ENCODE assay signal across 13 cellular contexts in genomic region chr7:102634299-102634698, GRCh38. TPM values are rescaled to one million over a fixed set of nuclear protein-coding genes. Genes with fewer than 3 reads are reported as not detected.
DNase-seq lines count a peak whose midpoint lies in the region; ATAC-seq and TF ChIP-seq lines count a peak whose summit lies in the region.
"Not testable (repeated sequence)": the region's sequence is repeated elsewhere in the genome, so short reads cannot be mapped to it uniquely, and the experiment has no call there.
"Had no signal": no experiment of that assay in that cellular context is flagged by ENCODE, and none has a peak within 500 bp of the region (broad histone marks: within the 10 kb centered on the region; RNA-seq: fewer than 3 reads in every experiment).

No MANE protein-coding gene starts in this region.

- not testable (repeated sequence) for TF ChIP-seq CTCF in WERI-Rb-1 (IDR thresholded peaks at IDR 0.05; ENCODE audit: low read depth, low read length); glutamatergic neuron (IDR thresholded peaks at IDR 0.05; ENCODE audit: partially characterized antibody, unreplicated experiment); left lung (IDR thresholded peaks at IDR 0.05); mucosa of descending colon (IDR thresholded peaks at IDR 0.05); sigmoid colon (IDR thresholded peaks at IDR 0.05)

- not testable (repeated sequence) for TF ChIP-seq POLR2A in sigmoid colon (IDR thresholded peaks at IDR 0.05)

- H3K9me3 ChIP-seq in WERI-Rb-1 (ENCODE audit: severe bottlenecking); right cardiac atrium (ENCODE audit: control insufficient read depth, low read length); left lung; mucosa of descending colon; sigmoid colon: not testable (repeated sequence)

- H3K4me3 Mint-ChIP-seq in activated CD8-positive, alpha-beta T cell treated with anti-CD3 and anti-CD28 coated beads, Interleukin-2, amount 10 ng/mL, durations not matched to agents 7 days and 5 days; glutamatergic neuron (ENCODE audit: unreplicated experiment): not testable (repeated sequence)

- TF ChIP-seq EP300 in sigmoid colon (IDR thresholded peaks at IDR 0.05), result not testable (repeated sequence)

- not testable (repeated sequence) for H3K36me3 Mint-ChIP-seq in activated CD8-positive, alpha-beta T cell treated with anti-CD3 and anti-CD28 coated beads, Interleukin-2, amount 10 ng/mL, durations not matched to agents 7 days and 5 days (ENCODE audit: low read depth); glutamatergic neuron (ENCODE audit: unreplicated experiment)

- H3K27me3 Mint-ChIP-seq in activated CD8-positive, alpha-beta T cell treated with anti-CD3 and anti-CD28 coated beads, Interleukin-2, amount 10 ng/mL, durations not matched to agents 7 days and 5 days (ENCODE audit: low read depth); glutamatergic neuron (ENCODE audit: unreplicated experiment): not testable (repeated sequence)

- intact Hi-C loops in right cardiac atrium (cut with DNase I); left lung (cut with DNase I); mucosa of descending colon (cut with DNase I, micrococcal nuclease); sigmoid colon (cut with DNase I): not testable (repeated sequence)

- H3K27ac ChIP-seq in WERI-Rb-1; right cardiac atrium (ENCODE audit: low read length); left lung; sigmoid colon: not testable (repeated sequence)

- not testable (repeated sequence) for H3K4me1 Mint-ChIP-seq in activated CD8-positive, alpha-beta T cell treated with anti-CD3 and anti-CD28 coated beads, Interleukin-2, amount 10 ng/mL, durations not matched to agents 7 days and 5 days (ENCODE audit: low read depth); glutamatergic neuron (ENCODE audit: low read depth, unreplicated experiment)

- not testable (repeated sequence) for H3K36me3 ChIP-seq in WERI-Rb-1; left lung; mucosa of descending colon (ENCODE audit: low read depth); sigmoid colon

- CTCF ChIA-PET in activated CD8-positive, alpha-beta T cell treated with anti-CD3 and anti-CD28 coated beads, Interleukin-2, amount 10 ng/mL, durations not matched to agents 7 days and 5 days (lab: Charles Lee), result not testable (repeated sequence)

- H3K4me3 ChIP-seq in WERI-Rb-1 (ENCODE audit: low read depth, low read length); right cardiac atrium (ENCODE audit: low read length); left lung; mucosa of descending colon; sigmoid colon: not testable (repeated sequence)

- not testable (repeated sequence) for ATAC-seq in activated CD8-positive, alpha-beta T cell treated with anti-CD3 and anti-CD28 coated beads, Interleukin-2, amount 10 ng/mL, durations not matched to agents 7 days and 5 days; right cardiac atrium; left lung
- ATAC-seq in mucosa of descending colon, result peak; percentile 55

- POLR2A ChIA-PET in activated CD8-positive, alpha-beta T cell treated with anti-CD3 and anti-CD28 coated beads, Interleukin-2, amount 10 ng/mL, durations not matched to agents 7 days and 5 days (lab: Charles Lee), result not testable (repeated sequence)

- H3K9me3 Mint-ChIP-seq in activated CD8-positive, alpha-beta T cell treated with anti-CD3 and anti-CD28 coated beads, Interleukin-2, amount 10 ng/mL, durations not matched to agents 7 days and 5 days (ENCODE audit: insufficient read depth); glutamatergic neuron (ENCODE audit: unreplicated experiment): not testable (repeated sequence)

- not testable (repeated sequence) for H3K27ac Mint-ChIP-seq in activated CD8-positive, alpha-beta T cell treated with anti-CD3 and anti-CD28 coated beads, Interleukin-2, amount 10 ng/mL, durations not matched to agents 7 days and 5 days; glutamatergic neuron (ENCODE audit: unreplicated experiment)

- peak; percentile 9 for DNase-seq in WERI-Rb-1
- peak; percentile 9 for DNase-seq in activated CD8-positive, alpha-beta T cell treated with anti-CD3 and anti-CD28 coated beads, Interleukin-2, amount 10 ng/mL, durations not matched to agents 7 days and 5 days
- DNase-seq in glutamatergic neuron, result peak; percentile 6
- peak in 2 of 3 donors; percentile 5 to 49 for DNase-seq in right cardiac atrium
- peak; percentile 19 to 22 for DNase-seq in left lung
- DNase-seq in mucosa of descending colon, result peak in 1 of 3 donors; percentile 12
- DNase-seq in sigmoid colon, result peak; percentile 34

- H3K4me1 ChIP-seq in right cardiac atrium (ENCODE audit: control insufficient read depth, insufficient read depth, low read length); left lung; mucosa of descending colon (ENCODE audit: low read depth); sigmoid colon: not testable (repeated sequence)

- not testable (repeated sequence) for H3K27me3 ChIP-seq in WERI-Rb-1 (ENCODE audit: insufficient read depth, low read depth, severe bottlenecking); right cardiac atrium (ENCODE audit: control insufficient read depth, insufficient read depth); left lung; sigmoid colon

- WGBS in right cardiac atrium, result 82% methylated on average over 2 of the region's 6 CpGs
- WGBS in sigmoid colon, 2 donors, result 77 to 82% methylated on average over 2 of the region's 6 CpGs

RNA-seq across cellular contexts. Expression of gene UPK3BL1, which starts 8.3 kb away (rescaled TPM):
- 10 to 100 TPM; 31.4 to 37.2 TPM for total RNA-seq in activated CD8-positive, alpha-beta T cell treated with anti-CD3 and anti-CD28 coated beads, Interleukin-2, amount 10 ng/mL, durations not matched to agents 7 days and 5 days
- total RNA-seq in glutamatergic neuron (ENCODE audit: unreplicated experiment), result 21.9 TPM
- 10 to 100 TPM in 2 of 4 donors, 1 to 10 TPM in 2; 5.1 to 22.6 (median 9.9) TPM for total RNA-seq in right cardiac atrium
- polyA plus RNA-seq in right cardiac atrium, result 24.2 TPM
- total RNA-seq in left lung, result 10 to 100 TPM; 15.7 to 18.2 TPM
- total RNA-seq in mucosa of descending colon, result 10 to 100 TPM; 10.7 to 23.1 (median 12.3) TPM
- total RNA-seq in sigmoid colon, result 10 to 100 TPM; 18.1 to 43.5 (median 22.5) TPM
- polyA plus RNA-seq in sigmoid colon, result 10 to 100 TPM in 2 of 3 donors, 1 to 10 TPM in 1; 8.8 to 32.1 (median 10.2) TPM

RNA-seq across cellular contexts. Expression of gene SPDYE2B, which starts 15.8 kb away (rescaled TPM):
- total RNA-seq in activated CD8-positive, alpha-beta T cell treated with anti-CD3 and anti-CD28 coated beads, Interleukin-2, amount 10 ng/mL, durations not matched to agents 7 days and 5 days, result not detected
- not detected for total RNA-seq in glutamatergic neuron (ENCODE audit: unreplicated experiment)
- not detected for total RNA-seq in right cardiac atrium
- polyA plus RNA-seq in right cardiac atrium, result not detected
- total RNA-seq in left lung, result not detected
- total RNA-seq in mucosa of descending colon, result not detected
- total RNA-seq in sigmoid colon, result not detected
- not detected for polyA plus RNA-seq in sigmoid colon
- total RNA-seq: Calu3; CD4-positive, alpha-beta memory T cell; Daoy; G401; HFFc6 had no signal
- polyA plus RNA-seq: A549; CD4-positive, alpha-beta memory T cell had no signal

RNA-seq across cellular contexts. Expression of gene RASA4, which starts 17.7 kb away (rescaled TPM):
- total RNA-seq in activated CD8-positive, alpha-beta T cell treated with anti-CD3 and anti-CD28 coated beads, Interleukin-2, amount 10 ng/mL, durations not matched to agents 7 days and 5 days, result 10 to 100 TPM; 59.0 to 61.8 TPM
- 102 TPM for total RNA-seq in glutamatergic neuron (ENCODE audit: unreplicated experiment)
- total RNA-seq in right cardiac atrium, result 10 to 100 TPM; 10.5 to 27.2 (median 22.7) TPM
- 14.2 TPM for polyA plus RNA-seq in right cardiac atrium
- total RNA-seq in left lung, result 10 to 100 TPM; 22.9 to 43.2 TPM
- total RNA-seq in mucosa of descending colon, result 10 to 100 TPM; 18.3 to 68.4 (median 21.5) TPM
- 100 to 1,000 TPM in 1 of 4 donors, 10 to 100 TPM in 3; 12.0 to 113 (median 41.7) TPM for total RNA-seq in sigmoid colon
- 10 to 100 TPM in 1 of 3 donors, 1 to 10 TPM in 2; 5.4 to 35.3 (median 7.4) TPM for polyA plus RNA-seq in sigmoid colon

RNA-seq across cellular contexts. Expression of gene POLR2J2, which starts 37.2 kb away (rescaled TPM):
- total RNA-seq in activated CD8-positive, alpha-beta T cell treated with anti-CD3 and anti-CD28 coated beads, Interleukin-2, amount 10 ng/mL, durations not matched to agents 7 days and 5 days, result 10 to 100 TPM; 19.4 to 20.6 TPM
- total RNA-seq in glutamatergic neuron (ENCODE audit: unreplicated experiment), result 13.4 TPM
- total RNA-seq in right cardiac atrium, result 1 to 10 TPM; 3.5 to 5.1 (median 4.1) TPM
- polyA plus RNA-seq in right cardiac atrium, result 2.8 TPM
- total RNA-seq in left lung, result 10 to 100 TPM in 1 of 2 donors, 1 to 10 TPM in 1; 9.5 to 15.0 TPM
- 10 to 100 TPM in 1 of 3 donors, 1 to 10 TPM in 2; 6.5 to 14.7 (median 8.8) TPM for total RNA-seq in mucosa of descending colon
- total RNA-seq in sigmoid colon, result 1 to 10 TPM in 3 of 4 donors, not detected in 1; 1.5 to 6.2 (median 3.0) TPM
- polyA plus RNA-seq in sigmoid colon, result 1 to 10 TPM in 2 of 3 donors, not detected in 1; 1.2 to 5.7 TPM
- total RNA-seq: G401 had no signal
